11 cellular contexts compared by ENCODE assay signal in genomic region chr17:49618112-49618611, GRCh38. TPM values are rescaled to one million over a fixed set of nuclear protein-coding genes. Genes with fewer than 3 reads are reported as not detected.
DNase-seq lines count a peak whose midpoint lies in the region; ATAC-seq and TF ChIP-seq lines count a peak whose summit lies in the region.
"Had no signal": no experiment of that assay in that cellular context is flagged by ENCODE, and none has a peak within 500 bp of the region (broad histone marks: within the 10 kb centered on the region; RNA-seq: fewer than 3 reads in every experiment).

No MANE protein-coding gene starts in this region.

- CTCF ChIA-PET in CD4-positive, alpha-beta T cell (lab: Charles Lee) = interaction anchor here (0.6 to 0.9 kb wide), 3 partner anchors 14 to 90 kb away, joined by 3 to 4 read pairs (median 4); partner anchors contain the start of gene SLC35B1

- no peaks in the 10 kb centered on the region for H3K27me3 ChIP-seq in CD4-positive, alpha-beta T cell (ENCODE audit: control insufficient read depth, insufficient read depth, low read length)

- no peak for TF ChIP-seq CTCF in CD4-positive, alpha-beta T cell (IDR thresholded peaks at IDR 0.05)
- TF ChIP-seq CTCF in astrocyte of the cerebellum (IDR thresholded peaks at IDR 0.05; ENCODE audit: low read depth, low read length, missing control alignments) (no peak), nephron progenitor cell (IDR thresholded peaks at IDR 0.05) (no peak)

- H3K36me3 Mint-ChIP-seq in CD4-positive, alpha-beta T cell (ENCODE audit: low read depth) = peaks cover 87% of the 10 kb centered on the region
- peaks cover 54% of the 10 kb centered on the region for H3K36me3 Mint-ChIP-seq in nephron progenitor cell (ENCODE audit: low read depth)

- POLR2A ChIA-PET in CD4-positive, alpha-beta T cell (lab: Charles Lee) = interaction anchor here (0.6 kb wide), 1 partner anchor 1165 kb away, joined by 3 read pairs; no protein-coding TSS in a partner anchor

- peaks cover 34% of the 10 kb centered on the region for H3K4me1 Mint-ChIP-seq in CD4-positive, alpha-beta T cell (ENCODE audit: low read depth)
- H3K4me1 Mint-ChIP-seq in nephron progenitor cell = peaks cover 7% of the 10 kb centered on the region

- DNase-seq in CD4-positive, alpha-beta T cell = no peak
- DNase-seq in HS-5 (ENCODE audit: low read depth) (peak; percentile 3), astrocyte of the cerebellum (ENCODE audit: low read depth) (peak; percentile 41), nephron progenitor cell (no peak), dedifferentiated amniotic fluid mesenchymal stem cell (ENCODE audit: extremely low spot score) (no peak), cerebellar cortex (ENCODE audit: low spot score) (no peak)
- DNase-seq: activated CD4-positive, alpha-beta T cell treated with anti-CD3 and anti-CD28 coated beads, Interleukin-2, amount 10 ng/mL, durations not matched to agents 7 days and 5 days; NCI-H446; SW 1271 had no signal

- intact Hi-C loops in CD4-positive, alpha-beta T cell (cut with DNase I, micrococcal nuclease) = loop anchor here in 1 of 2 experiments (10.0 kb wide), 1 partner anchor 77 kb away; no protein-coding TSS in a partner anchor

- H3K27me3 Mint-ChIP-seq in CD4-positive, alpha-beta T cell = no peaks in the 10 kb centered on the region
- H3K27me3 Mint-ChIP-seq in nephron progenitor cell (ENCODE audit: low read depth, poor library complexity) = no peaks in the 10 kb centered on the region
- H3K27me3 Mint-ChIP-seq: activated CD4-positive, alpha-beta T cell treated with anti-CD3 and anti-CD28 coated beads, Interleukin-2, amount 10 ng/mL, durations not matched to agents 7 days and 5 days had no signal

- no peak for ATAC-seq in CD4-positive, alpha-beta T cell (ENCODE audit: poor library complexity)
- no peak for ATAC-seq in GM21360 (IDR thresholded peaks at IDR 0.05; ENCODE audit: unreplicated experiment)
- no peak for ATAC-seq in GM18870 (IDR thresholded peaks at IDR 0.05; ENCODE audit: unreplicated experiment)

- no peaks in the 10 kb centered on the region for H3K9me3 ChIP-seq in CD4-positive, alpha-beta T cell (ENCODE audit: control insufficient read depth, low read length)

- no peak overlapping the region for H3K4me3 ChIP-seq in astrocyte of the cerebellum (ENCODE audit: low read depth, low read length)

- H3K27ac Mint-ChIP-seq in CD4-positive, alpha-beta T cell = peak overlapping the region; percentile 48
- H3K27ac Mint-ChIP-seq in nephron progenitor cell = peak overlapping the region; percentile 77
- H3K27ac Mint-ChIP-seq: activated CD4-positive, alpha-beta T cell treated with anti-CD3 and anti-CD28 coated beads, Interleukin-2, amount 10 ng/mL, durations not matched to agents 7 days and 5 days had no signal

- in situ Hi-C loops in astrocyte of the cerebellum (cut with HindIII; ENCODE audit: low sequenced_read_pairs) = no loop called here

- no peaks in the 10 kb centered on the region for H3K9me3 Mint-ChIP-seq in CD4-positive, alpha-beta T cell
- no peaks in the 10 kb centered on the region for H3K9me3 Mint-ChIP-seq in nephron progenitor cell
- H3K9me3 Mint-ChIP-seq: activated CD4-positive, alpha-beta T cell treated with anti-CD3 and anti-CD28 coated beads, Interleukin-2, amount 10 ng/mL, durations not matched to agents 7 days and 5 days had no signal

- H3K27ac ChIP-seq in CD4-positive, alpha-beta T cell (ENCODE audit: low read depth, low read length) = no peak overlapping the region

- no peak overlapping the region for H3K4me3 Mint-ChIP-seq in CD4-positive, alpha-beta T cell
- H3K4me3 Mint-ChIP-seq in nephron progenitor cell = no peak overlapping the region
- H3K4me3 Mint-ChIP-seq: activated CD4-positive, alpha-beta T cell treated with anti-CD3 and anti-CD28 coated beads, Interleukin-2, amount 10 ng/mL, durations not matched to agents 7 days and 5 days had no signal

RNA-seq across cellular contexts. Expression of gene NXPH3, which starts 42.5 kb away (rescaled TPM):
- total RNA-seq in CD4-positive, alpha-beta T cell = not detected
- total RNA-seq: activated CD4-positive, alpha-beta T cell treated with anti-CD3 and anti-CD28 coated beads, Interleukin-2, amount 10 ng/mL, durations not matched to agents 7 days and 5 days had no signal

RNA-seq across cellular contexts. Expression of gene SPOP, which starts 59.7 kb away (rescaled TPM):
- total RNA-seq in CD4-positive, alpha-beta T cell = 10 to 100 TPM; 38.7 to 41.5 TPM

Comparison
In these comparisons a context has a peak if more than half of its experiments do, and no peak if none do; other contexts are left out.
1. DNase-seq: peak in HS-5 (single experiment) and astrocyte of the cerebellum (single experiment); none in CD4-positive, alpha-beta T cell (0 of 10), nephron progenitor cell (single experiment), dedifferentiated amniotic fluid mesenchymal stem cell (single experiment) and cerebellar cortex (single experiment).